In genomic region chr17:40168262-40168832, GRCh38 we compare ENCODE assay signal across 8 cellular contexts.
DNase-seq lines count a peak whose midpoint lies in the region; TF ChIP-seq lines count a peak whose summit lies in the region.

No MANE protein-coding gene starts in this region.

- H3K27ac Mint-ChIP-seq in activated T-cell treated with anti-CD3 and anti-CD28 coated beads, Interleukin-2, amount 50 U/mL, for 24 hours = peak overlapping the region; percentile 31
- peak overlapping the region; percentile 97 for H3K27ac Mint-ChIP-seq in nephron progenitor cell

- peak; percentile 79 for DNase-seq in AG20443 (ENCODE audit: low spot score)
- peak; percentile 65 for DNase-seq in NCI-H2227 (lab: John Stamatoyannopoulos, UW; ENCODE audit: unreplicated experiment)
- no peak for DNase-seq in activated T-cell treated with anti-CD3 and anti-CD28 coated beads, Interleukin-2, amount 50 U/mL, for 24 hours
- DNase-seq in fibroblast of peridontal ligament (ENCODE audit: extremely low read depth) = peak; percentile 79
- DNase-seq in nephron progenitor cell = no peak
- DNase-seq in HuH-7 (ENCODE audit: low spot score) = no peak
- no peak for DNase-seq in stimulated activated CD4-positive, alpha-beta T cell treated with anti-CD3 and anti-CD28 coated beads, Interleukin-12 subunit alpha, Interleukin-12 subunit beta, amount 100 ng/mL, for 4 hours

- TF ChIP-seq CTCF in GM12874 (IDR thresholded peaks at IDR 0.05; ENCODE audit: insufficient read depth, low read depth, low read length) (peak; percentile 68), nephron progenitor cell (IDR thresholded peaks at IDR 0.05) (peak; percentile 67)

- H3K4me3 Mint-ChIP-seq in activated T-cell treated with anti-CD3 and anti-CD28 coated beads, Interleukin-2, amount 50 U/mL, for 24 hours = no peak overlapping the region
- no peak overlapping the region for H3K4me3 Mint-ChIP-seq in nephron progenitor cell

- H3K4me1 Mint-ChIP-seq in activated T-cell treated with anti-CD3 and anti-CD28 coated beads, Interleukin-2, amount 50 U/mL, for 24 hours (ENCODE audit: low read depth) = peaks cover 8% of the 10 kb centered on the region
- H3K4me1 Mint-ChIP-seq in nephron progenitor cell = peaks cover 3% of the 10 kb centered on the region

- H3K9me3 Mint-ChIP-seq in activated T-cell treated with anti-CD3 and anti-CD28 coated beads, Interleukin-2, amount 50 U/mL, for 24 hours = no peaks in the 10 kb centered on the region
- H3K9me3 Mint-ChIP-seq in nephron progenitor cell = no peaks in the 10 kb centered on the region

- H3K27me3 Mint-ChIP-seq in activated T-cell treated with anti-CD3 and anti-CD28 coated beads, Interleukin-2, amount 50 U/mL, for 24 hours = no peaks in the 10 kb centered on the region
- H3K27me3 Mint-ChIP-seq in nephron progenitor cell (ENCODE audit: low read depth, poor library complexity) = no peaks in the 10 kb centered on the region

- H3K36me3 Mint-ChIP-seq in activated T-cell treated with anti-CD3 and anti-CD28 coated beads, Interleukin-2, amount 50 U/mL, for 24 hours (ENCODE audit: low read depth) = peaks cover 95% of the 10 kb centered on the region
- H3K36me3 Mint-ChIP-seq in nephron progenitor cell (ENCODE audit: low read depth) = peaks cover 85% of the 10 kb centered on the region

Comparison
In these comparisons a context has a peak if more than half of its experiments do, and no peak if none do; other contexts are left out.
1. DNase-seq: peak in AG20443 (single experiment), NCI-H2227 (single experiment) and fibroblast of peridontal ligament (single experiment); none in activated T-cell treated with anti-CD3 and anti-CD28 coated beads, Interleukin-2, amount 50 U/mL, for 24 hours (single experiment), nephron progenitor cell (single experiment), HuH-7 (single experiment) and stimulated activated CD4-positive, alpha-beta T cell treated with anti-CD3 and anti-CD28 coated beads, Interleukin-12 subunit alpha, Interleukin-12 subunit beta, amount 100 ng/mL, for 4 hours (single experiment).